In the genomic region with DNA sequence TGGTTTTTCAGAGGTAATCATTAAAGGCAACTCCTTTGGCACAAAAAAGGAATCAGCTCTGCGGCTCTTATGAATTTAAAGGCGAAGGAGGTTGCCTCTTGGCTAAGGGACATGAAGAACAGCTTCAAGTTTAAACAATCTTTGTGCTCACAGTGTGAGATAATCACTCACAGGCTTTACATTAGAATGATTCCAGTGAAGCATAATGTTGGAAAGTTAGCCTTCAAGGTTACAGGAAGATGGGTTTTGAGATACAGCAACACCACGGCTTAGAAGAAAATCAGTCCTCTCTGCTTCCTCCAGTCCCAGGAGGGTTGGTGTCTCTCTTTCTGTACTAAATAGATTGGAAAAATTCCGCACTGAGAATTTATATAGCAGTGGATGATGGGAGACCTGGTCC, we compare ENCODE assay signal across 31 cellular contexts.
"Had no signal": no experiment of that assay in that cellular context is flagged by ENCODE, and none has a peak within 500 bp of the region (broad histone marks: within the 10 kb centered on the region; RNA-seq: fewer than 3 reads in every experiment).

No MANE protein-coding gene starts in this region.

- H3K4me3 ChIP-seq: ascending aorta, breast epithelium, cardiac muscle cell, coronary artery, dorsolateral prefrontal cortex, gastrocnemius medialis had no signal

- ATAC-seq: activated naive CD8-positive, alpha-beta T cell treated with anti-CD3 and anti-CD28 coated beads, Interleukin-2, amount 50 U/mL, for 24 hours; activated T-helper 17 cell treated with anti-CD3 and anti-CD28 coated beads, Interleukin-2, amount 50 U/mL, for 72 hours; esophagus mucosa; foreskin keratinocyte; gastrocnemius medialis; WTC11 had no signal

- H3K9me3 ChIP-seq: ascending aorta, breast epithelium, gastrocnemius medialis had no signal

- DNase-seq: activated CD4-positive, alpha-beta memory T cell treated with anti-CD3 and anti-CD28 coated beads, Interleukin-2, amount 10 ng/mL, durations not matched to agents 7 days and 5 days; activated CD4-positive, alpha-beta T cell treated with anti-CD3 and anti-CD28 coated beads for 1 hour; activated CD4-positive, alpha-beta T cell treated with anti-CD3 and anti-CD28 coated beads for 4 hours; activated CD4-positive, alpha-beta T cell treated with anti-CD3 and anti-CD28 coated beads, Interleukin-2, amount 10 ng/mL, durations not matched to agents 7 days and 5 days; activated CD4-positive, alpha-beta T cell treated with anti-CD3 and anti-CD28 coated beads, Interleukin-2, amount 50 U/mL, for 4 hours; activated CD8-positive, alpha-beta memory T cell treated with anti-CD3 and anti-CD28 coated beads, Interleukin-2, amount 50 U/mL, for 48 hours; activated effector memory CD4-positive, alpha-beta T cell treated with Interleukin-2 at 50 U/mL for 16 hours; activated naive CD4-positive, alpha-beta T cell treated with anti-CD3 and anti-CD28 coated beads for 36 hours; activated naive CD8-positive, alpha-beta T cell treated with anti-CD3 and anti-CD28 coated beads for 36 hours; activated naive CD8-positive, alpha-beta T cell treated with anti-CD3 and anti-CD28 coated beads, Interleukin-2, amount 50 U/mL, for 24 hours; activated T-cell treated with anti-CD3 and anti-CD28 coated beads for 4 hours; activated T-cell treated with anti-CD3 and anti-CD28 coated beads, Interleukin-2, amount 50 U/mL, for 24 hours; dorsolateral prefrontal cortex; effector memory CD4-positive, alpha-beta T cell; endodermal cell; foreskin keratinocyte; gastrocnemius medialis; glutamatergic neuron; T-helper 2 cell had no signal

- H3K4me1 Mint-ChIP-seq: activated CD4-positive, alpha-beta T cell treated with anti-CD3 and anti-CD28 coated beads, Interleukin-2, amount 10 ng/mL, durations not matched to agents 7 days and 5 days; activated naive CD8-positive, alpha-beta T cell treated with anti-CD3 and anti-CD28 coated beads for 36 hours; activated naive CD8-positive, alpha-beta T cell treated with anti-CD3 and anti-CD28 coated beads, Interleukin-2, amount 50 U/mL, for 24 hours; central memory CD8-positive, alpha-beta T cell had no signal

- H3K27me3 ChIP-seq: ascending aorta, breast epithelium, dorsolateral prefrontal cortex, foreskin keratinocyte, gastrocnemius medialis had no signal

- H3K36me3 ChIP-seq: ascending aorta, breast epithelium, cardiac muscle cell, gastrocnemius medialis had no signal

- H3K4me3 Mint-ChIP-seq: activated CD4-positive, alpha-beta memory T cell treated with anti-CD3 and anti-CD28 coated beads, Interleukin-2, amount 10 ng/mL, durations not matched to agents 7 days and 5 days; activated CD4-positive, alpha-beta T cell treated with anti-CD3 and anti-CD28 coated beads, Interleukin-2, amount 10 ng/mL, durations not matched to agents 7 days and 5 days; activated naive CD4-positive, alpha-beta T cell treated with anti-CD3 and anti-CD28 coated beads for 36 hours; activated naive CD4-positive, alpha-beta T cell treated with anti-CD3 and anti-CD28 coated beads, Interleukin-2, amount 50 U/mL, for 24 hours; activated naive CD8-positive, alpha-beta T cell treated with anti-CD3 and anti-CD28 coated beads for 36 hours; activated naive CD8-positive, alpha-beta T cell treated with anti-CD3 and anti-CD28 coated beads, Interleukin-2, amount 50 U/mL, for 24 hours; activated T-cell treated with anti-CD3 and anti-CD28 coated beads, Interleukin-2, amount 50 U/mL, for 24 hours; activated T-helper 17 cell treated with anti-CD3 and anti-CD28 coated beads, Interleukin-2, amount 50 U/mL, for 72 hours; brain; central memory CD8-positive, alpha-beta T cell; dendritic cell treated with granulocyte-macrophage colony-stimulating factor and Interleukin-4, amounts not matched to agents 40 ng/mL and 50 ng/mL, for 4 days; endodermal cell; WTC11 had no signal

- H3K9me3 Mint-ChIP-seq: activated CD4-positive, alpha-beta memory T cell treated with anti-CD3 and anti-CD28 coated beads, Interleukin-2, amount 10 ng/mL, durations not matched to agents 7 days and 5 days; activated CD4-positive, alpha-beta T cell treated with anti-CD3 and anti-CD28 coated beads, Interleukin-2, amount 10 ng/mL, durations not matched to agents 7 days and 5 days; activated naive CD4-positive, alpha-beta T cell treated with anti-CD3 and anti-CD28 coated beads for 36 hours; activated naive CD4-positive, alpha-beta T cell treated with anti-CD3 and anti-CD28 coated beads, Interleukin-2, amount 50 U/mL, for 24 hours; activated naive CD8-positive, alpha-beta T cell treated with anti-CD3 and anti-CD28 coated beads for 36 hours; activated naive CD8-positive, alpha-beta T cell treated with anti-CD3 and anti-CD28 coated beads, Interleukin-2, amount 50 U/mL, for 24 hours; activated T-helper 17 cell treated with anti-CD3 and anti-CD28 coated beads, Interleukin-2, amount 50 U/mL, for 72 hours; brain; central memory CD8-positive, alpha-beta T cell; dendritic cell treated with granulocyte-macrophage colony-stimulating factor and Interleukin-4, amounts not matched to agents 40 ng/mL and 50 ng/mL, for 4 days; endodermal cell had no signal

- H3K27ac ChIP-seq: ascending aorta, breast epithelium, cardiac muscle cell, coronary artery, foreskin keratinocyte, gastrocnemius medialis, VCaP had no signal

- H3K27me3 Mint-ChIP-seq: activated naive CD4-positive, alpha-beta T cell treated with anti-CD3 and anti-CD28 coated beads, Interleukin-2, amount 50 U/mL, for 24 hours; activated naive CD8-positive, alpha-beta T cell treated with anti-CD3 and anti-CD28 coated beads for 36 hours; activated naive CD8-positive, alpha-beta T cell treated with anti-CD3 and anti-CD28 coated beads, Interleukin-2, amount 50 U/mL, for 24 hours; activated T-helper 17 cell treated with anti-CD3 and anti-CD28 coated beads, Interleukin-2, amount 50 U/mL, for 72 hours; brain; central memory CD8-positive, alpha-beta T cell; dendritic cell treated with granulocyte-macrophage colony-stimulating factor and Interleukin-4, amounts not matched to agents 40 ng/mL and 50 ng/mL, for 4 days had no signal

- H3K27ac Mint-ChIP-seq: activated CD4-positive, alpha-beta memory T cell treated with anti-CD3 and anti-CD28 coated beads, Interleukin-2, amount 10 ng/mL, durations not matched to agents 7 days and 5 days; activated CD4-positive, alpha-beta T cell treated with anti-CD3 and anti-CD28 coated beads, Interleukin-2, amount 10 ng/mL, durations not matched to agents 7 days and 5 days; activated naive CD4-positive, alpha-beta T cell treated with anti-CD3 and anti-CD28 coated beads for 36 hours; activated naive CD4-positive, alpha-beta T cell treated with anti-CD3 and anti-CD28 coated beads, Interleukin-2, amount 50 U/mL, for 24 hours; activated naive CD8-positive, alpha-beta T cell treated with anti-CD3 and anti-CD28 coated beads for 36 hours; activated naive CD8-positive, alpha-beta T cell treated with anti-CD3 and anti-CD28 coated beads, Interleukin-2, amount 50 U/mL, for 24 hours; activated T-cell treated with anti-CD3 and anti-CD28 coated beads, Interleukin-2, amount 50 U/mL, for 24 hours; activated T-helper 17 cell treated with anti-CD3 and anti-CD28 coated beads, Interleukin-2, amount 50 U/mL, for 72 hours; dendritic cell treated with granulocyte-macrophage colony-stimulating factor and Interleukin-4, amounts not matched to agents 40 ng/mL and 50 ng/mL, for 4 days; endodermal cell; WTC11 had no signal

- H3K36me3 Mint-ChIP-seq: activated naive CD4-positive, alpha-beta T cell treated with anti-CD3 and anti-CD28 coated beads, Interleukin-2, amount 50 U/mL, for 24 hours; activated naive CD8-positive, alpha-beta T cell treated with anti-CD3 and anti-CD28 coated beads for 36 hours; brain; WTC11 had no signal

- H3K4me1 ChIP-seq: breast epithelium, foreskin keratinocyte, gastrocnemius medialis had no signal
